In the genomic region with DNA sequence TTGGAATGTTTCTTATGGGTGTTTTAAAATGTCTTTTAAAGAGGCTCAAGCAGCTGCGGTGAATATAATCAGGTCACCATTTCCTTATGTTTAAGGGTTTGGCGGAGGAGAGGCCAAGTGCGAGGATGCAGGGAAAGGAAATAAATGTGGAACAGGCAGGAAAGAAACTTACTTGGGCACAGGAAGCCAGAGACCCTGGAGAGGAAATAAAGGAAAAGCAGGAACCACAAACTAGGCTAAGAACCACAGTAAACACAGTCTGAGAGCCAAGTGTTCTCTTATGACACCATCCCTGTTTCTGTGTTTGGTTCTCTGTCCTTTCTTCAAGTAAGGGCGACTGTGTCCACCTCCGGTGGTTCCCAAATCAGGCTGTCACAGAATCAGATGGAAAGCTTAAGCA, we compare ENCODE assay signal across 21 cellular contexts.
DNase-seq lines count a peak whose midpoint lies in the region; ATAC-seq and TF ChIP-seq lines count a peak whose summit lies in the region.
"Had no signal": no experiment of that assay in that cellular context is flagged by ENCODE, and none has a peak within 500 bp of the region (broad histone marks: within the 10 kb centered on the region; RNA-seq: fewer than 3 reads in every experiment).

No MANE protein-coding gene starts in this region.

- no peak for TF ChIP-seq POLR2A in IMR-90 (IDR thresholded peaks at IDR 0.05; ENCODE audit: low read depth, low read length)
- TF ChIP-seq POLR2A in tibial nerve (IDR thresholded peaks at IDR 0.05), result no peak

- no TSS peak for BruUV-seq in IMR-90 (replicated peaks; lab: Mats Ljungman, UMichigan)

- H4K8ac ChIP-seq in IMR-90 (ENCODE audit: low read depth in 2 of 2, low read length in 2 of 2), result peak overlapping the region in 1 of 2 experiments; percentile 63; a peak in 2 of 4 replicates

- H3K9me3 Mint-ChIP-seq in endothelial cell (ENCODE audit: unreplicated experiment), result no peaks in the 10 kb centered on the region
- no peaks in the 10 kb centered on the region for H3K9me3 Mint-ChIP-seq in osteocyte (ENCODE audit: unreplicated experiment)
- H3K9me3 Mint-ChIP-seq: activated CD4-positive, alpha-beta T cell treated with anti-CD3 and anti-CD28 coated beads, Interleukin-2, amount 10 ng/mL, durations not matched to agents 7 days and 5 days; central memory CD8-positive, alpha-beta T cell; immature natural killer cell had no signal

- H3K4me3 ChIP-seq in IMR-90 (ENCODE audit: insufficient read depth, low read depth, low read length) (no peak overlapping the region), lower lobe of right lung (no peak overlapping the region), tibial nerve (no peak overlapping the region)
- H3K4me3 ChIP-seq: GM23338 had no signal

- H3K27ac ChIP-seq in IMR-90 (ENCODE audit: insufficient read depth, low read length) (peak overlapping the region; percentile 58), lower lobe of right lung (peak overlapping the region; percentile 63), tibial nerve (peak overlapping the region in 3 of 4 donors; percentile 3 to 73 (median 63))

- H2AK5ac ChIP-seq in IMR-90 (ENCODE audit: low read depth, low read length), result peak overlapping the region; percentile 76

- peak overlapping the region; percentile 71 for H2BK120ac ChIP-seq in IMR-90 (ENCODE audit: low read depth, low read length)

- CTCF ChIA-PET in IMR-90 (lab: Yijun Ruan, JAX), result no interaction called here

- H4K20me1 ChIP-seq in IMR-90 (ENCODE audit: insufficient read depth, low read length), result no peaks in the 10 kb centered on the region

- H3K4me1 Mint-ChIP-seq in endothelial cell (ENCODE audit: unreplicated experiment) (peaks cover 55% of the 10 kb centered on the region), osteocyte (ENCODE audit: unreplicated experiment) (peaks cover 15% of the 10 kb centered on the region)
- H3K4me1 Mint-ChIP-seq: activated CD4-positive, alpha-beta T cell treated with anti-CD3 and anti-CD28 coated beads, Interleukin-2, amount 10 ng/mL, durations not matched to agents 7 days and 5 days; central memory CD8-positive, alpha-beta T cell; immature natural killer cell had no signal

- no peaks in the 10 kb centered on the region for H3K9me3 ChIP-seq in IMR-90 (ENCODE audit: control insufficient read depth, insufficient read depth, low read length)
- H3K9me3 ChIP-seq in lower lobe of right lung, result no peaks in the 10 kb centered on the region
- H3K9me3 ChIP-seq in tibial nerve, result no peaks in the 10 kb centered on the region

- H3K27ac Mint-ChIP-seq in endothelial cell (ENCODE audit: unreplicated experiment), result peak overlapping the region; percentile 98
- H3K27ac Mint-ChIP-seq in osteocyte (ENCODE audit: unreplicated experiment), result no peak overlapping the region
- H3K27ac Mint-ChIP-seq: activated CD4-positive, alpha-beta T cell treated with anti-CD3 and anti-CD28 coated beads, Interleukin-2, amount 10 ng/mL, durations not matched to agents 7 days and 5 days; GM23338; immature natural killer cell; memory B cell had no signal

- ATAC-seq in IMR-90 (ENCODE audit: low read depth) (no peak), lower lobe of right lung (no peak)
- ATAC-seq: GM23338 had no signal

- POLR2A ChIA-PET in IMR-90 (lab: Charles Lee; ENCODE audit: unreplicated experiment), result no interaction called here

- TF ChIP-seq EP300 in tibial nerve (IDR thresholded peaks at IDR 0.05), result no peak

- peak overlapping the region; percentile 86 for H3K23ac ChIP-seq in IMR-90 (ENCODE audit: low read depth, low read length)

- TF ChIP-seq CTCF in IMR-90 (conservative IDR thresholded peaks at IDR 0.05; ENCODE audit: low read depth, low read length) (no peak), endothelial cell (IDR thresholded peaks at IDR 0.05; ENCODE audit: unreplicated experiment) (no peak), lower lobe of right lung (IDR thresholded peaks at IDR 0.05) (no peak), tibial nerve (IDR thresholded peaks at IDR 0.05) (no peak), GM10266 (IDR thresholded peaks at IDR 0.05; ENCODE audit: control insufficient read depth, insufficient read depth, low read depth, missing control alignments) (no peak), osteocyte (IDR thresholded peaks at IDR 0.05) (no peak)

- in situ Hi-C loops in IMR-90 (cut with MboI; ENCODE audit: low sequenced_read_pairs), result no loop called here

- H2BK15ac ChIP-seq in IMR-90 (ENCODE audit: low read depth, low read length), result peak overlapping the region; percentile 55; the same call in 2 of the 3 replicates

- H2BK5ac ChIP-seq in IMR-90 (ENCODE audit: low read depth, low read length, poor library complexity, severe bottlenecking), result peak overlapping the region; percentile 93

- H3K4me2 ChIP-seq in IMR-90 (ENCODE audit: low read depth, low read length), result no peak overlapping the region
- H3K4me2 ChIP-seq: GM23338 had no signal

- 89% methylated on average over 5 of the region's 5 CpGs; no CpG with 5 or more reads in 1 of the 2 experiments for WGBS in IMR-90 (ENCODE audit: extremely low coverage in 2 of 2, insufficient read length in 1 of 2), 2 experiments
- WGBS in tibial nerve, 2 donors, result 73 to 77% methylated on average over 5 of the region's 5 CpGs

- H3K9me1 ChIP-seq in IMR-90 (ENCODE audit: insufficient read depth, low read length), result peaks cover 11% of the 10 kb centered on the region

- peak overlapping the region; percentile 96 for H3K18ac ChIP-seq in IMR-90 (ENCODE audit: low read depth, low read length)

- H2AK9ac ChIP-seq in IMR-90 (replicated peaks; ENCODE audit: low read depth, low read length, poor library complexity), result peak overlapping the region; percentile 22

- peak overlapping the region; percentile 83 for H2BK20ac ChIP-seq in IMR-90 (ENCODE audit: low read depth, low read length)

- H3K36me3 ChIP-seq in IMR-90 (ENCODE audit: control insufficient read depth, insufficient read depth, low read length) (no peaks in the 10 kb centered on the region), lower lobe of right lung (no peaks in the 10 kb centered on the region), tibial nerve (no peaks in the 10 kb centered on the region)

- dilution Hi-C loops in IMR-90 (cut with HindIII; ENCODE audit: low sequenced_read_pairs, unreplicated experiment), result no loop called here

- no peak overlapping the region for H2AFZ ChIP-seq in IMR-90 (replicated peaks; ENCODE audit: low read length, poor library complexity)
- H2AFZ ChIP-seq: GM23338 had no signal

- H3K36me3 Mint-ChIP-seq in endothelial cell (ENCODE audit: low read depth, unreplicated experiment), result peaks cover 4% of the 10 kb centered on the region
- no peaks in the 10 kb centered on the region for H3K36me3 Mint-ChIP-seq in osteocyte (ENCODE audit: unreplicated experiment)
- H3K36me3 Mint-ChIP-seq: immature natural killer cell, memory B cell, naive B cell had no signal

- peaks cover 8% of the 10 kb centered on the region for H3K4me1 ChIP-seq in IMR-90 (ENCODE audit: control insufficient read depth, insufficient read depth, low read length)
- H3K4me1 ChIP-seq in lower lobe of right lung, result peaks cover 18% of the 10 kb centered on the region
- H3K4me1 ChIP-seq in tibial nerve, result peaks cover 0 to 21% (median 0%) of the 10 kb centered on the region in 4 donors

- peak overlapping the region; percentile 75 for H4K91ac ChIP-seq in IMR-90 (ENCODE audit: insufficient read depth, low read depth, low read length)

- H3K27me3 ChIP-seq in IMR-90 (ENCODE audit: control insufficient read depth, insufficient read depth, low read length), result no peaks in the 10 kb centered on the region
- H3K27me3 ChIP-seq in lower lobe of right lung (ENCODE audit: low read depth), result no peaks in the 10 kb centered on the region
- H3K27me3 ChIP-seq in tibial nerve, result no peaks in the 10 kb centered on the region

- H3K79me1 ChIP-seq in IMR-90 (ENCODE audit: low read depth in 1 of 2, low read length in 2 of 2), result peaks cover 28 to 50% of the 10 kb centered on the region in 2 experiments

- TF ChIP-seq RAD21 in IMR-90 (IDR thresholded peaks at IDR 0.05; ENCODE audit: low read length), result no peak

- no peak for DNase-seq in IMR-90
- no peak for DNase-seq in endothelial cell (ENCODE audit: low spot score)
- no peak for DNase-seq in lower lobe of right lung
- DNase-seq in tibial nerve (ENCODE audit: low spot score in 2 of 2), result no peak
- DNase-seq in GM10266 (ENCODE audit: extremely low spot score), result no peak
- no peak for DNase-seq in osteocyte (ENCODE audit: extremely low spot score, unreplicated experiment)
- DNase-seq in activated CD4-positive, CD25-positive, alpha-beta regulatory T cell treated with anti-CD3 and anti-CD28 coated beads, Interleukin-2, amount 50 U/mL, for 72 hours, result no peak
- DNase-seq: activated CD4-positive, alpha-beta T cell treated with anti-CD3 and anti-CD28 coated beads, Interleukin-2, amount 10 ng/mL, durations not matched to agents 7 days and 5 days; activated gamma-delta T cell; COR-L47; effector CD4-positive, alpha-beta T cell; head of caudate nucleus; immature natural killer cell; naive B cell; NCI-H1048; NCI-H2107; stimulated activated CD4-positive, alpha-beta T cell treated with anti-CD3 and anti-CD28 coated beads, Interleukin-4, amount 100 ng/mL, for 4 hours; substantia nigra had no signal

- peak overlapping the region; percentile 33; the same call in 1 of the 2 replicates for H3K56ac ChIP-seq in IMR-90 (ENCODE audit: extremely low read depth, insufficient read depth, low read length)

- peaks cover 4% of the 10 kb centered on the region for H3K27me3 Mint-ChIP-seq in endothelial cell (ENCODE audit: unreplicated experiment)
- H3K27me3 Mint-ChIP-seq in osteocyte (ENCODE audit: unreplicated experiment), result no peaks in the 10 kb centered on the region
- H3K27me3 Mint-ChIP-seq: memory B cell, naive B cell had no signal

- H3K9ac ChIP-seq in IMR-90 (ENCODE audit: low read depth, low read length), result no peak overlapping the region

- peak overlapping the region; percentile 8 for H4K5ac ChIP-seq in IMR-90 (ENCODE audit: low read depth, low read length)

- peak overlapping the region; percentile 85 for H3K14ac ChIP-seq in IMR-90 (replicated peaks; ENCODE audit: low read depth, low read length)

- peak overlapping the region; percentile 49 for H3K4me3 Mint-ChIP-seq in endothelial cell (ENCODE audit: unreplicated experiment)
- H3K4me3 Mint-ChIP-seq in osteocyte (ENCODE audit: unreplicated experiment), result no peak overlapping the region
- H3K4me3 Mint-ChIP-seq: activated CD4-positive, alpha-beta T cell treated with anti-CD3 and anti-CD28 coated beads, Interleukin-2, amount 10 ng/mL, durations not matched to agents 7 days and 5 days; central memory CD8-positive, alpha-beta T cell; GM23338; immature natural killer cell; memory B cell had no signal

- peak overlapping the region; percentile 93 for H3K4ac ChIP-seq in IMR-90 (ENCODE audit: low read depth, low read length)

- intact Hi-C loops in IMR-90 (cut with micrococcal nuclease), result no loop called here
- intact Hi-C loops in lower lobe of right lung (cut with DNase I), result no loop called here

TF ChIP-seq in IMR-90, 13 proteins besides CTCF, POLR2A, EP300 and RAD21 (continues in another document):
- no peak for TF ChIP-seq CHD1 (IDR thresholded peaks at IDR 0.05; ENCODE audit: low read depth, low read length)
- TF ChIP-seq SMC3 (IDR thresholded peaks at IDR 0.05; ENCODE audit: low read depth, low read length), result no peak
- TF ChIP-seq RFX5 (IDR thresholded peaks at IDR 0.05; ENCODE audit: low read depth, low read length), result no peak
- TF ChIP-seq RCOR1 (IDR thresholded peaks at IDR 0.05; ENCODE audit: insufficient replicate concordance, low read length), result no peak
- no peak for TF ChIP-seq MAFK (IDR thresholded peaks at IDR 0.05; ENCODE audit: low read depth, low read length)
